In the genomic region with DNA sequence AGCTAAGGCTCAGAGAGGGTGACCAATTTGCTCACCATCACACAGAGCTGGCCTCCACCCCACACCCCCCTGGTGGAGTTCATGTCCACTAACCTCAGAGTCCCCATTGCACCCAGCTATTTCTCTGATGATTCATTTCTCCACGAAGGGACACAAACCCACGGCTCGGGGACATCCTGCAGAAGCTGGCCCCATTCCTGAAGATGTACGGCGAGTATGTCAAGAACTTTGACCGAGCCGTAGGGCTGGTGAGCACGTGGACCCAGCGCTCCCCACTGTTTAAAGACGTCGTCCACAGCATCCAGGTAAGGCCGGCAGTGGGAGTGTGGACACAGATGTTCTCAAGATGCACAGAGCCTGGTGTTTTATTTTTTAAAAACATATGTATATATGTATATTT, we compare ENCODE assay signal across 20 cellular contexts. TPM values are rescaled to one million over a fixed set of nuclear protein-coding genes. Genes with fewer than 3 reads are reported as not detected.
"Had no signal": no experiment of that assay in that cellular context is flagged by ENCODE, and none has a peak within 500 bp of the region (broad histone marks: within the 10 kb centered on the region; RNA-seq: fewer than 3 reads in every experiment).

No MANE protein-coding gene starts in this region.

- H3K9ac ChIP-seq: parathyroid adenoma had no signal

- H3K4me1 Mint-ChIP-seq: nephron had no signal

- DNase-seq: activated CD4-positive, alpha-beta T cell treated with anti-CD3 and anti-CD28 coated beads, Interleukin-2, amount 10 ng/mL, durations not matched to agents 24 days and 14 days; activated CD8-positive, alpha-beta T cell treated with anti-CD3 and anti-CD28 coated beads, Interleukin-2, amount 10 ng/mL, durations not matched to agents 7 days and 5 days; activated effector memory CD4-positive, alpha-beta T cell treated with anti-CD3 and anti-CD28 coated beads, Interleukin-2, amount 50 U/mL, for 16 hours; activated naive CD8-positive, alpha-beta T cell treated with anti-CD3 and anti-CD28 coated beads, Interleukin-2, amount 10 ng/mL, durations not matched to agents 7 days and 5 days; amygdala; colonic mucosa; esophagus squamous epithelium; gastrocnemius medialis; hypothalamus; left ventricle myocardium superior; midbrain; right cardiac atrium; stimulated activated CD4-positive, alpha-beta T cell treated with anti-CD3 and anti-CD28 coated beads, Interleukin-4, amount 100 ng/mL, for 24 hours; substantia nigra; SW 1271 had no signal

- H3K36me3 ChIP-seq: colonic mucosa, gastrocnemius medialis, tibial nerve had no signal

- H3K4me1 ChIP-seq: colonic mucosa, gastrocnemius medialis, parathyroid adenoma had no signal

- H3K9me3 Mint-ChIP-seq: activated CD4-positive, alpha-beta T cell treated with anti-CD3 and anti-CD28 coated beads, Interleukin-2, amount 10 ng/mL, durations not matched to agents 24 days and 14 days; activated naive CD8-positive, alpha-beta T cell treated with anti-CD3 and anti-CD28 coated beads, Interleukin-2, amount 10 ng/mL, durations not matched to agents 7 days and 5 days; stimulated activated naive CD8-positive, alpha-beta T cell treated with anti-CD3 and anti-CD28 coated beads, Interleukin-15, Interleukin-2, amounts not matched to agents 100 ng/mL and 50 ng/mL, for 24 hours had no signal

- H3K27me3 ChIP-seq: colonic mucosa, esophagus squamous epithelium, gastrocnemius medialis, tibial nerve had no signal

- H3K4me3 ChIP-seq: colonic mucosa, esophagus squamous epithelium, gastrocnemius medialis, tibial nerve had no signal

- H2AFZ ChIP-seq: parathyroid adenoma had no signal

- H3K27ac Mint-ChIP-seq: activated CD4-positive, alpha-beta T cell treated with anti-CD3 and anti-CD28 coated beads, Interleukin-2, amount 10 ng/mL, durations not matched to agents 24 days and 14 days; activated CD8-positive, alpha-beta T cell treated with anti-CD3 and anti-CD28 coated beads, Interleukin-2, amount 10 ng/mL, durations not matched to agents 7 days and 5 days; activated naive CD8-positive, alpha-beta T cell treated with anti-CD3 and anti-CD28 coated beads, Interleukin-2, amount 10 ng/mL, durations not matched to agents 7 days and 5 days; nephron had no signal

- H3K27ac ChIP-seq: colonic mucosa, esophagus squamous epithelium, gastrocnemius medialis, parathyroid adenoma, tibial nerve had no signal

- H3K27me3 Mint-ChIP-seq: activated CD4-positive, alpha-beta T cell treated with anti-CD3 and anti-CD28 coated beads, Interleukin-2, amount 10 ng/mL, durations not matched to agents 24 days and 14 days; activated naive CD8-positive, alpha-beta T cell treated with anti-CD3 and anti-CD28 coated beads, Interleukin-2, amount 10 ng/mL, durations not matched to agents 7 days and 5 days; stimulated activated naive CD8-positive, alpha-beta T cell treated with anti-CD3 and anti-CD28 coated beads, Interleukin-15, Interleukin-2, amounts not matched to agents 100 ng/mL and 50 ng/mL, for 24 hours had no signal

- H3K9me3 ChIP-seq: colonic mucosa, esophagus squamous epithelium, gastrocnemius medialis, tibial nerve had no signal

- H3K4me3 Mint-ChIP-seq: activated CD4-positive, alpha-beta T cell treated with anti-CD3 and anti-CD28 coated beads, Interleukin-2, amount 10 ng/mL, durations not matched to agents 24 days and 14 days; activated CD8-positive, alpha-beta T cell treated with anti-CD3 and anti-CD28 coated beads, Interleukin-2, amount 10 ng/mL, durations not matched to agents 7 days and 5 days; activated naive CD8-positive, alpha-beta T cell treated with anti-CD3 and anti-CD28 coated beads, Interleukin-2, amount 10 ng/mL, durations not matched to agents 7 days and 5 days; nephron; stimulated activated naive CD8-positive, alpha-beta T cell treated with anti-CD3 and anti-CD28 coated beads, Interleukin-15, Interleukin-2, amounts not matched to agents 100 ng/mL and 50 ng/mL, for 24 hours had no signal

- ATAC-seq: activated CD8-positive, alpha-beta T cell treated with anti-CD3 and anti-CD28 coated beads, Interleukin-2, amount 10 ng/mL, durations not matched to agents 7 days and 5 days; gastrocnemius medialis; left ventricle myocardium superior; right cardiac atrium had no signal

RNA-seq across cellular contexts. Expression of gene FGD3, which starts 58.6 kb away (rescaled TPM):
- total RNA-seq: pulmonary artery endothelial cell had no signal
